1 cellular context compared by ENCODE assay signal in the genomic region with DNA sequence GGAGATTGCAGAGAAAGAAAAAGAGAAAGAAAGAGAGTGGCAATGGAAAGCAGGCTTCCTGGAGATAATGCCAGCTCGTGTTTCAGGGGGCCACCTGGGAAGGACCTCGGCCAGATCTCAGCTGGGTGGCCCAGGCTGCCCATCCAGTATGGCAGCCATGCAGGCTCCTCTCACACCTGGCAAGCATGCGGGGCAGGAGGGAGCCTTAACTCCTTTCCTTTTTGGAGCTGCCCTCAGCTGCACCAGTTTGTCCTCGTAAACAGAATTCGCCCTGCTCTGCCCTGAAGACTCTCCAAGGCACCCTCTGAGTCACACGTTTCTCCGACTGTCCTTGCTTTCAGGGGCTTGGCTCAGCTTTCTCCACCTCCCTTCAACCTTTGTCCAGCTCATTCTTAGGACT.
TF ChIP-seq lines count a peak whose summit lies in the region.

No MANE protein-coding gene starts in this region.

TF ChIP-seq in H1, 55 proteins besides CTCF, POLR2A, EP300 and RAD21:
- TF ChIP-seq, protein P1, sequence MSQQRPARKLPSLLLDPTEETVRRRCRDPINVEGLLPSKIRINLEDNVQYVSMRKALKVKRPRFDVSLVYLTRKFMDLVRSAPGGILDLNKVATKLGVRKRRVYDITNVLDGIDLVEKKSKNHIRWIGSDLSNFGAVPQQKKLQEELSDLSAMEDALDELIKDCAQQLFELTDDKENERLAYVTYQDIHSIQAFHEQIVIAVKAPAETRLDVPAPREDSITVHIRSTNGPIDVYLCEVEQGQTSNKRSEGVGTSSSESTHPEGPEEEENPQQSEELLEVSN (IDR thresholded peaks at IDR 0.05), result peak; percentile 59
- TF ChIP-seq KDM5A (IDR thresholded peaks at IDR 0.05; ENCODE audit: low read length), result no peak
